Comparison of ENCODE assay signal across 14 cellular contexts in genomic region chr2:145043399-145043834, GRCh38.
A peak's percentile ranks its signal among the peaks of the same experiment; 100 is the strongest.
DNase-seq lines count a peak whose midpoint lies in the region; ATAC-seq lines count a peak whose summit lies in the region.
"Had no signal": no experiment of that assay in that cellular context is flagged by ENCODE, and none has a peak within 500 bp of the region (broad histone marks: within the 10 kb centered on the region; RNA-seq: fewer than 3 reads in every experiment).

No MANE protein-coding gene starts in this region.

- peak; percentile 50 for ATAC-seq in Right ventricle myocardium inferior
- no peak for ATAC-seq in Right ventricle myocardium superior (ENCODE audit: poor library complexity)
- no peak for ATAC-seq in GM19328 (IDR thresholded peaks at IDR 0.05; ENCODE audit: unreplicated experiment)
- ATAC-seq: activated CD8-positive, alpha-beta T cell treated with anti-CD3 and anti-CD28 coated beads for 36 hours; GM23338 had no signal

- DNase-seq in Right ventricle myocardium inferior (ENCODE audit: missing footprints) (no peak), Right ventricle myocardium superior (no peak), UCSD-AML1 (lab: John Stamatoyannopoulos, UW; ENCODE audit: unreplicated experiment) (peak; percentile 6), hypothalamus (lab: John Stamatoyannopoulos, UW) (peak in 38 of 51 donors; percentile 2 to 84 (median 36)), superior temporal gyrus (ENCODE audit: extremely low spot score) (peak; percentile 92), NOMO-1 (lab: John Stamatoyannopoulos, UW; ENCODE audit: unreplicated experiment in 2 of 2) (no peak), ureter (ENCODE audit: low spot score) (no peak)
- DNase-seq: activated CD8-positive, alpha-beta T cell treated with anti-CD3 and anti-CD28 coated beads for 36 hours; activated effector memory CD4-positive, alpha-beta T cell treated with anti-CD3 and anti-CD28 coated beads, Interleukin-2, amount 50 U/mL, for 16 hours; NCI-H2029; NCI-H748 treated with DMSO at 0.1 percent for 48 hours; T1000 had no signal

- intact Hi-C loops in Right ventricle myocardium inferior (cut with DNase I), result no loop called here
- intact Hi-C loops in Right ventricle myocardium superior (cut with DNase I), result no loop called here

Comparison
In these comparisons a context has a peak if more than half of its experiments do, and no peak if none do; other contexts are left out.
1. DNase-seq: peak in UCSD-AML1 (single experiment), hypothalamus (38 of 51) and superior temporal gyrus (single experiment); none in Right ventricle myocardium inferior (single experiment), Right ventricle myocardium superior (single experiment), NOMO-1 (0 of 2) and ureter (single experiment).